Comparison of ENCODE assay signal across 29 cellular contexts in genomic region chr14:74289801-74290200, GRCh38. TPM values are rescaled to one million over a fixed set of nuclear protein-coding genes. Genes with fewer than 3 reads are reported as not detected.
"Had no signal": no experiment of that assay in that cellular context is flagged by ENCODE, and none has a peak within 500 bp of the region (broad histone marks: within the 10 kb centered on the region; RNA-seq: fewer than 3 reads in every experiment).

No MANE protein-coding gene starts in this region.

- H3K4me1 ChIP-seq: heart right ventricle, left ventricle myocardium inferior, pancreas, prostate gland, sigmoid colon, spleen, testis, thyroid gland, upper lobe of left lung, vagina had no signal

- H3K27ac Mint-ChIP-seq: mesothelial cell of epicardium; naive thymus-derived CD4-positive, alpha-beta T cell; natural killer cell treated with Interleukin-12 subunit alpha and Interleukin-12 subunit beta and Interleukin-15 and Interleukin-18, amount 100 ng/mL, for 72 hours; stimulated activated naive CD8-positive, alpha-beta T cell treated with anti-CD3 and anti-CD28 coated beads, Interleukin-15, Interleukin-2, amounts not matched to agents 100 ng/mL and 50 ng/mL, for 24 hours had no signal

- H3K27me3 ChIP-seq: heart right ventricle, hepatocyte, pancreas, sigmoid colon, spleen, testis, thyroid gland, transverse colon, upper lobe of left lung, vagina had no signal

- H3K4me3 Mint-ChIP-seq: mesothelial cell of epicardium; naive thymus-derived CD4-positive, alpha-beta T cell; natural killer cell treated with Interleukin-12 subunit alpha and Interleukin-12 subunit beta and Interleukin-15 and Interleukin-18, amount 100 ng/mL, for 72 hours; stimulated activated naive CD8-positive, alpha-beta T cell treated with anti-CD3 and anti-CD28 coated beads, Interleukin-15, Interleukin-2, amounts not matched to agents 100 ng/mL and 50 ng/mL, for 24 hours had no signal

- H3K27me3 Mint-ChIP-seq: naive thymus-derived CD4-positive, alpha-beta T cell; natural killer cell treated with Interleukin-12 subunit alpha and Interleukin-12 subunit beta and Interleukin-15 and Interleukin-18, amount 100 ng/mL, for 72 hours; stimulated activated naive CD8-positive, alpha-beta T cell treated with anti-CD3 and anti-CD28 coated beads, Interleukin-15, Interleukin-2, amounts not matched to agents 100 ng/mL and 50 ng/mL, for 24 hours had no signal

- H3K9me3 Mint-ChIP-seq: mesothelial cell of epicardium; naive thymus-derived CD4-positive, alpha-beta T cell; natural killer cell treated with Interleukin-12 subunit alpha and Interleukin-12 subunit beta and Interleukin-15 and Interleukin-18, amount 100 ng/mL, for 72 hours; stimulated activated naive CD8-positive, alpha-beta T cell treated with anti-CD3 and anti-CD28 coated beads, Interleukin-15, Interleukin-2, amounts not matched to agents 100 ng/mL and 50 ng/mL, for 24 hours had no signal

- H3K27ac ChIP-seq: heart right ventricle, hepatocyte, left ventricle myocardium inferior, pancreas, prostate gland, sigmoid colon, spleen, testis, thyroid gland, transverse colon, upper lobe of left lung, vagina had no signal

- FAIRE-seq: pancreas, small intestine had no signal

- DNase-seq: heart right ventricle; islet precursor cell; left ventricle myocardium inferior; mucosa of descending colon; pancreas; right cardiac atrium; sigmoid colon; small intestine; spleen; stimulated activated CD4-positive, alpha-beta T cell treated with anti-CD3 and anti-CD28 coated beads, Interleukin-4, amount 100 ng/mL, for 24 hours; stimulated activated naive CD4-positive, alpha-beta T cell; testis; thyroid gland; transverse colon; upper lobe of left lung had no signal

- H3K4me1 Mint-ChIP-seq: mesothelial cell of epicardium had no signal

- H3K4me3 ChIP-seq: heart right ventricle, hepatocyte, left ventricle myocardium inferior, lung, mucosa of descending colon, pancreas, prostate gland, sigmoid colon, spleen, testis, thyroid gland, transverse colon, upper lobe of left lung, vagina had no signal

- H3K9me3 ChIP-seq: heart right ventricle, left ventricle myocardium inferior, mucosa of descending colon, pancreas, prostate gland, sigmoid colon, spleen, testis, thyroid gland, transverse colon, upper lobe of left lung, vagina had no signal

- ATAC-seq: heart right ventricle; mucosa of descending colon; naive thymus-derived CD4-positive, alpha-beta T cell; pancreas; right cardiac atrium had no signal

RNA-seq across cellular contexts. Expression of gene VSX2, which starts 50.6 kb away (rescaled TPM):
- total RNA-seq: heart right ventricle; hepatocyte; kidney epithelial cell; left ventricle myocardium inferior; lower leg skin; lung; mesothelial cell of epicardium; mucosa of descending colon; myocyte; naive thymus-derived CD4-positive, alpha-beta T cell; natural killer cell treated with Interleukin-12 subunit alpha and Interleukin-12 subunit beta and Interleukin-15 and Interleukin-18, amount 100 ng/mL, for 72 hours; osteoblast; pancreas; prostate gland; right cardiac atrium; sigmoid colon; spleen; subcutaneous adipose tissue; thyroid gland; transverse colon; urinary bladder; vagina had no signal

RNA-seq across cellular contexts. Expression of gene VRTN, which starts 58.5 kb away (rescaled TPM):
- total RNA-seq: heart right ventricle; kidney epithelial cell; left ventricle myocardium inferior; lower leg skin; mesothelial cell of epicardium; myocyte; naive thymus-derived CD4-positive, alpha-beta T cell; natural killer cell treated with Interleukin-12 subunit alpha and Interleukin-12 subunit beta and Interleukin-15 and Interleukin-18, amount 100 ng/mL, for 72 hours; osteoblast; right cardiac atrium; sigmoid colon; spleen; subcutaneous adipose tissue; thyroid gland; transverse colon; urinary bladder; vagina had no signal
